Comparison of ENCODE assay signal across 12 cellular contexts in genomic region chr20:63534427-63534830, GRCh38. TPM values are rescaled to one million over a fixed set of nuclear protein-coding genes. Genes with fewer than 3 reads are reported as not detected.
DNase-seq lines count a peak whose midpoint lies in the region; ATAC-seq and TF ChIP-seq lines count a peak whose summit lies in the region.
"Had no signal": no experiment of that assay in that cellular context is flagged by ENCODE, and none has a peak within 500 bp of the region (broad histone marks: within the 10 kb centered on the region; RNA-seq: fewer than 3 reads in every experiment).

No MANE protein-coding gene starts in this region.

- BruUV-seq in OCI-LY7 (replicated peaks; lab: Mats Ljungman, UMichigan), result no TSS peak

- peaks cover 7% of the 10 kb centered on the region; the same call in 1 of the 2 replicates for H3F3A ChIP-seq in GM23338 (replicated peaks; ENCODE audit: low read depth)

- intact Hi-C loops in mucosa of descending colon (cut with DNase I, micrococcal nuclease), result no loop called here
- intact Hi-C loops in OCI-LY7 (cut with micrococcal nuclease; ENCODE audit: unreplicated experiment), result loop anchor here (10.0 kb wide), 1 partner anchor 330 kb away; the partner anchor contains the start of genes ABHD16B and TPD52L2

- no peaks in the 10 kb centered on the region for H3K9me3 ChIP-seq in mucosa of descending colon
- no peaks in the 10 kb centered on the region for H3K9me3 ChIP-seq in OCI-LY7 (ENCODE audit: low read length)

- H3K9me2 ChIP-seq in GM23338 (ENCODE audit: insufficient read depth) (no peaks in the 10 kb centered on the region), OCI-LY7 (ENCODE audit: insufficient read depth, low read length) (no peaks in the 10 kb centered on the region)

- H3K9me3 Mint-ChIP-seq in GM23338, result no peaks in the 10 kb centered on the region

- no peaks in the 10 kb centered on the region for H3K4me1 ChIP-seq in GM23338 (ENCODE audit: insufficient read depth)
- H3K4me1 ChIP-seq in mucosa of descending colon (ENCODE audit: low read depth), result peaks cover 42% of the 10 kb centered on the region
- peaks cover 23% of the 10 kb centered on the region for H3K4me1 ChIP-seq in OCI-LY7 (ENCODE audit: insufficient read depth, low read length, poor library complexity, severe bottlenecking)

- H3K79me2 ChIP-seq in GM23338 (replicated peaks; ENCODE audit: insufficient read depth) (no peaks in the 10 kb centered on the region), OCI-LY7 (ENCODE audit: insufficient read depth, low read depth, low read length) (no peaks in the 10 kb centered on the region)

- no peaks in the 10 kb centered on the region for H3K27me3 ChIP-seq in GM23338 (ENCODE audit: insufficient read depth)

- POLR2A ChIA-PET in RWPE1 (lab: Yijun Ruan, JAX; ENCODE audit: low non-redundant PET) (interaction anchor here (1.0 to 3.8 kb wide), 4 partner anchors 13 to 446 kb away, joined by 4 to 53 read pairs (median 4); partner anchors contain the start of genes HELZ2, PPDPF and TPD52L2), OCI-LY7 (lab: Charles Lee) (no interaction called here)

- no peak overlapping the region for H3K4me3 Mint-ChIP-seq in GM23338

- H3K4me3 ChIP-seq in GM23338 (no peak overlapping the region), mucosa of descending colon (no peak overlapping the region), OCI-LY7 (ENCODE audit: low read depth, low read length, poor library complexity, severe bottlenecking) (no peak overlapping the region)

- H3K36me3 ChIP-seq in GM23338 (ENCODE audit: insufficient read depth) (no peaks in the 10 kb centered on the region), mucosa of descending colon (ENCODE audit: low read depth) (no peaks in the 10 kb centered on the region), OCI-LY7 (ENCODE audit: insufficient read depth, low read length) (no peaks in the 10 kb centered on the region)

- H3K4me1 Mint-ChIP-seq in GM23338, result peaks cover 5% of the 10 kb centered on the region; the same call in 2 of the 3 replicates

- TF ChIP-seq CTCF in GM23338 (conservative IDR thresholded peaks at IDR 0.05; ENCODE audit: low read depth in 2 of 2), result no peak
- no peak for TF ChIP-seq CTCF in RWPE1 (conservative IDR thresholded peaks at IDR 0.05; ENCODE audit: low read depth)
- TF ChIP-seq CTCF in mucosa of descending colon (IDR thresholded peaks at IDR 0.05), result no peak
- TF ChIP-seq CTCF in OCI-LY7 (conservative IDR thresholded peaks at IDR 0.05; ENCODE audit: low read length), result no peak

- H2AFZ ChIP-seq in GM23338, result 0 out of 2 replicates have a peak overlapping the region, but pooled peaks have one; percentile 32
- no peak overlapping the region for H2AFZ ChIP-seq in OCI-LY7 (ENCODE audit: low read length)

- H3K36me3 Mint-ChIP-seq in GM23338 (ENCODE audit: low read depth), result no peaks in the 10 kb centered on the region

- H4K20me1 ChIP-seq in GM23338 (replicated peaks; ENCODE audit: insufficient read depth), result no peaks in the 10 kb centered on the region
- H4K20me1 ChIP-seq in OCI-LY7 (ENCODE audit: insufficient read depth, low read length), result no peaks in the 10 kb centered on the region

- DNase-seq in GM23338 (ENCODE audit: low spot score) (no peak), RWPE1 (ENCODE audit: low spot score) (peak; percentile 61), mucosa of descending colon (peak in 2 of 3 donors; percentile 29 to 70), OCI-LY7 (ENCODE audit: low spot score) (no peak)
- DNase-seq: C1 segment of cervical spinal cord; cortex of kidney; DMS153; stimulated activated CD4-positive, alpha-beta T cell treated with anti-CD3 and anti-CD28 coated beads, Interleukin-4, amount 100 ng/mL, for 24 hours had no signal

- H3K4me2 ChIP-seq in GM23338, result no peak overlapping the region
- no peak overlapping the region for H3K4me2 ChIP-seq in OCI-LY7 (ENCODE audit: low read length)

- no peak for ATAC-seq in GM23338
- ATAC-seq in mucosa of descending colon, result no peak
- ATAC-seq in HG03457 (IDR thresholded peaks at IDR 0.05; ENCODE audit: unreplicated experiment), result no peak
- ATAC-seq: Panc1 had no signal

- H3K27ac ChIP-seq in GM23338 (ENCODE audit: low read depth) (no peak overlapping the region), RWPE1 (peak overlapping the region; percentile 98), OCI-LY7 (ENCODE audit: low read depth, low read length, poor library complexity, severe bottlenecking) (no peak overlapping the region)

- peaks cover 5% of the 10 kb centered on the region for H3K27me3 Mint-ChIP-seq in GM23338 (ENCODE audit: insufficient read depth, low read depth, poor library complexity)

- CTCF ChIA-PET in RWPE1 (lab: Yijun Ruan, JAX), result interaction anchor here (0.5 to 4.1 kb wide), 8 partner anchors 12 to 523 kb away, joined by 3 to 18 read pairs (median 6); no protein-coding TSS in a partner anchor
- CTCF ChIA-PET in OCI-LY7 (lab: Charles Lee; ENCODE audit: unreplicated experiment), result no interaction called here

- H3K27ac Mint-ChIP-seq in GM23338, result no peak overlapping the region

TF ChIP-seq in GM23338, 12 proteins besides CTCF, POLR2A, EP300 and RAD21 (continues in another document):
- TF ChIP-seq POLR2AphosphoS5 (IDR thresholded peaks at IDR 0.05; ENCODE audit: low read depth), result no peak

RNA-seq across cellular contexts. Expression of gene PTK6, which starts 2.7 kb away (rescaled TPM):
- total RNA-seq in GM23338 (2014; rRNA removed; shearing (Covaris generic)), result 0.28 TPM in 1 of 2 replicates, not detected in the other
- 0.07 TPM in 1 of 2 replicates, not detected in the other for polyA plus RNA-seq in GM23338 (2016; fragmentation: Nextera tagmentation; extraction: Ambion mirVana)
- total RNA-seq in mucosa of descending colon (10 to 100 TPM; 39.5 to 91.7 (median 87.1) TPM), OCI-LY7 (2022) (1.8 and 2.0 TPM in 2 replicates)
- total RNA-seq in OCI-LY7 (2014; rRNA removed; shearing (Covaris generic)), result 0.05 and 0.13 TPM in 2 replicates

RNA-seq across cellular contexts. Expression of gene SRMS, which starts 13.1 kb away (rescaled TPM):
- 0.50 and 0.59 TPM in 2 replicates for total RNA-seq in GM23338 (2014; rRNA removed; shearing (Covaris generic))
- polyA plus RNA-seq in GM23338 (2016; fragmentation: Nextera tagmentation; extraction: Ambion mirVana), result 0.23 TPM in 1 of 2 replicates, not detected in the other
- under 1 TPM; 0.25 to 0.52 (median 0.27) TPM for total RNA-seq in mucosa of descending colon
- total RNA-seq in OCI-LY7 (2014; rRNA removed; shearing (Covaris generic)), result not detected in 2 replicates
- total RNA-seq in OCI-LY7 (2022), result 0.42 TPM in 1 of 2 replicates, not detected in the other
- total RNA-seq: activated CD8-positive, alpha-beta memory T cell treated with anti-CD3 and anti-CD28 coated beads for 36 hours; mesenteric fat pad had no signal

RNA-seq across cellular contexts. Expression of gene PPDPF, which starts 13.9 kb away (rescaled TPM):
- total RNA-seq in GM23338 (2014; rRNA removed; shearing (Covaris generic)), result 117 and 141 TPM in 2 replicates
- 83.9 and 92.9 TPM in 2 replicates for polyA plus RNA-seq in GM23338 (2016; fragmentation: Nextera tagmentation; extraction: Ambion mirVana)
- total RNA-seq in mucosa of descending colon (100 to 1,000 TPM; 263 to 672 (median 537) TPM), OCI-LY7 (2022) (117 and 126 TPM in 2 replicates)
- total RNA-seq in OCI-LY7 (2014; rRNA removed; shearing (Covaris generic)), result 16.5 and 34.9 TPM in 2 replicates

RNA-seq across cellular contexts. Expression of gene FNDC11, which starts 19.5 kb away (rescaled TPM):
- 5.3 and 6.5 TPM in 2 replicates for total RNA-seq in GM23338 (2014; rRNA removed; shearing (Covaris generic))
- 3.4 and 3.5 TPM in 2 replicates for polyA plus RNA-seq in GM23338 (2016; fragmentation: Nextera tagmentation; extraction: Ambion mirVana)
- total RNA-seq in mucosa of descending colon (under 1 TPM in 2 of 3 donors, not detected in 1; 0.19 to 0.25 TPM), OCI-LY7 (2022) (2.1 and 3.0 TPM in 2 replicates)
- 0.15 and 0.41 TPM in 2 replicates for total RNA-seq in OCI-LY7 (2014; rRNA removed; shearing (Covaris generic))

RNA-seq across cellular contexts. Expression of gene EEF1A2, which starts 35.5 kb away (rescaled TPM):
- total RNA-seq in GM23338 (2014; rRNA removed; shearing (Covaris generic)), result 37.1 TPM in 2 replicates
- 1.3 and 1.4 TPM in 2 replicates for polyA plus RNA-seq in GM23338 (2016; fragmentation: Nextera tagmentation; extraction: Ambion mirVana)
- total RNA-seq in mucosa of descending colon (10 to 100 TPM in 1 of 3 donors, 1 to 10 TPM in 2; 1.3 to 15.0 (median 2.7) TPM), OCI-LY7 (2022) (0.92 TPM in 1 of 2 replicates, not detected in the other)
- 0.22 and 0.36 TPM in 2 replicates for total RNA-seq in OCI-LY7 (2014; rRNA removed; shearing (Covaris generic))

Comparison
In these comparisons a context has a peak if more than half of its experiments do, and no peak if none do; other contexts are left out.
1. DNase-seq: peak in RWPE1 (single experiment) and mucosa of descending colon (2 of 3); none in GM23338 (single experiment) and OCI-LY7 (single experiment).
2. RNA of gene PTK6, which starts 2.7 kb away (total RNA-seq): 39.5 to 91.7 TPM in mucosa of descending colon; 0.05 to 2.0 TPM in OCI-LY7 and 0.28 TPM in GM23338; every median in the first group is over 10 times any median in the second.